In genomic region chr2:64482243-64482642, GRCh38 we compare ENCODE assay signal across 1 cellular context.
A peak's percentile ranks its signal among the peaks of the same experiment; 100 is the strongest.
TF ChIP-seq lines count a peak whose summit lies in the region.

No MANE protein-coding gene starts in this region.

TF ChIP-seq in HepG2, 621 proteins besides CTCF, POLR2A, EP300 and RAD21:
- TF ChIP-seq MAFK (conservative IDR thresholded peaks at IDR 0.05 in 1 of 2, IDR thresholded peaks at IDR 0.05 in 1 of 2; ENCODE audit: low read length in 2 of 2) = peak; percentile 79 to 87
- no peak for TF ChIP-seq GLMP (CRISPR knock-in tag; IDR thresholded peaks at IDR 0.05; ENCODE audit: borderline replicate concordance)
- TF ChIP-seq MAFF (IDR thresholded peaks at IDR 0.05; ENCODE audit: low read depth, low read length) = peak; percentile 68
